20 cellular contexts compared by ENCODE assay signal in genomic region chr9:92752812-92753404, GRCh38. TPM values are rescaled to one million over a fixed set of nuclear protein-coding genes. Genes with fewer than 3 reads are reported as not detected.
DNase-seq lines count a peak whose midpoint lies in the region; ATAC-seq and TF ChIP-seq lines count a peak whose summit lies in the region.
"Had no signal": no experiment of that assay in that cellular context is flagged by ENCODE, and none has a peak within 500 bp of the region (broad histone marks: within the 10 kb centered on the region; RNA-seq: fewer than 3 reads in every experiment).

No MANE protein-coding gene starts in this region.

- no peak overlapping the region for H2AFZ ChIP-seq in OCI-LY7 (ENCODE audit: low read length)

- peak overlapping the region; percentile 33; the same call in 1 of the 2 replicates for H3K4me2 ChIP-seq in OCI-LY7 (ENCODE audit: low read length)

- no peak for TF ChIP-seq CTCF in left ventricle myocardium inferior (IDR thresholded peaks at IDR 0.05; ENCODE audit: borderline replicate concordance)
- TF ChIP-seq CTCF in OCI-LY7 (conservative IDR thresholded peaks at IDR 0.05; ENCODE audit: low read length) = no peak
- no peak for TF ChIP-seq CTCF in upper lobe of left lung (IDR thresholded peaks at IDR 0.05)

- BruUV-seq in OCI-LY7 (replicated peaks; lab: Mats Ljungman, UMichigan) = no TSS peak

- H3K36me3 Mint-ChIP-seq in T-helper 2 cell treated with Interferon-gamma antibody and Interleukin-4, amounts not matched to agents 5 μg/mL and 100 μg/mL, for 36 hours (ENCODE audit: low read depth) = peaks cover 7% of the 10 kb centered on the region

- H3K27ac ChIP-seq in left ventricle myocardium inferior (replicated peaks) = peak overlapping the region; percentile 36
- no peak overlapping the region for H3K27ac ChIP-seq in OCI-LY7 (ENCODE audit: low read depth, low read length, poor library complexity, severe bottlenecking)
- peak overlapping the region; percentile 36 to 76 (median 51) for H3K27ac ChIP-seq in upper lobe of left lung
- H3K27ac ChIP-seq: pancreas, sigmoid colon had no signal

- H3K27me3 ChIP-seq in left ventricle myocardium inferior (ENCODE audit: low read depth) = no peaks in the 10 kb centered on the region
- no peaks in the 10 kb centered on the region for H3K27me3 ChIP-seq in upper lobe of left lung
- H3K27me3 ChIP-seq: pancreas, sigmoid colon, vagina had no signal

- H3K27ac Mint-ChIP-seq in T-helper 2 cell treated with Interferon-gamma antibody and Interleukin-4, amounts not matched to agents 5 μg/mL and 100 μg/mL, for 36 hours = no peak overlapping the region
- H3K27ac Mint-ChIP-seq: CD4-positive, alpha-beta T cell had no signal

- H3K36me3 ChIP-seq in left ventricle myocardium inferior (no peaks in the 10 kb centered on the region), OCI-LY7 (ENCODE audit: insufficient read depth, low read length) (peaks cover 15% of the 10 kb centered on the region), upper lobe of left lung (no peaks in the 10 kb centered on the region)
- H3K36me3 ChIP-seq: pancreas, sigmoid colon, vagina had no signal

- peaks cover 87% of the 10 kb centered on the region for H3K79me2 ChIP-seq in OCI-LY7 (ENCODE audit: insufficient read depth, low read depth, low read length)

- H3K4me1 Mint-ChIP-seq in T-helper 2 cell treated with Interferon-gamma antibody and Interleukin-4, amounts not matched to agents 5 μg/mL and 100 μg/mL, for 36 hours (ENCODE audit: low read depth) = peaks cover 23% of the 10 kb centered on the region

- intact Hi-C loops in left ventricle myocardium inferior (cut with micrococcal nuclease) (no loop called here), left cardiac atrium (cut with DNase I) (no loop called here), OCI-LY7 (cut with micrococcal nuclease; ENCODE audit: unreplicated experiment) (no loop called here)

- H3K9me3 ChIP-seq in left ventricle myocardium inferior (replicated peaks) (no peaks in the 10 kb centered on the region), OCI-LY7 (ENCODE audit: low read length) (peaks cover 6% of the 10 kb centered on the region; the same call in 1 of the 2 replicates), upper lobe of left lung (no peaks in the 10 kb centered on the region)
- H3K9me3 ChIP-seq: pancreas, sigmoid colon, vagina had no signal

- POLR2A ChIA-PET in OCI-LY7 (lab: Charles Lee) = interaction anchor here (0.5 to 0.6 kb wide), 2 partner anchors 10 to 45 kb away, joined by 3 to 7 read pairs; no protein-coding TSS in a partner anchor

- no peak overlapping the region for H3K4me3 ChIP-seq in left ventricle myocardium inferior
- no peak overlapping the region for H3K4me3 ChIP-seq in OCI-LY7 (ENCODE audit: low read depth, low read length, poor library complexity, severe bottlenecking)
- no peak overlapping the region for H3K4me3 ChIP-seq in upper lobe of left lung
- H3K4me3 ChIP-seq: pancreas, sigmoid colon, vagina had no signal

- H4K20me1 ChIP-seq in OCI-LY7 (ENCODE audit: insufficient read depth, low read length) = no peaks in the 10 kb centered on the region; the same call in 1 of the 2 replicates

- peaks cover 70% of the 10 kb centered on the region for H3K4me1 ChIP-seq in left ventricle myocardium inferior
- peaks cover 41% of the 10 kb centered on the region for H3K4me1 ChIP-seq in OCI-LY7 (ENCODE audit: insufficient read depth, low read length, poor library complexity, severe bottlenecking)
- peaks cover 35 to 64% (median 42%) of the 10 kb centered on the region in 4 donors for H3K4me1 ChIP-seq in upper lobe of left lung

- CTCF ChIA-PET in OCI-LY7 (lab: Charles Lee; ENCODE audit: unreplicated experiment) = no interaction called here

- TF ChIP-seq EP300 in upper lobe of left lung (IDR thresholded peaks at IDR 0.05) = no peak

- no peaks in the 10 kb centered on the region for H3K9me3 Mint-ChIP-seq in T-helper 2 cell treated with Interferon-gamma antibody and Interleukin-4, amounts not matched to agents 5 μg/mL and 100 μg/mL, for 36 hours
- H3K9me3 Mint-ChIP-seq: effector memory CD8-positive, alpha-beta T cell; immature natural killer cell had no signal

- no peak for DNase-seq in left ventricle myocardium inferior
- DNase-seq in left cardiac atrium = no peak
- DNase-seq in OCI-LY7 (ENCODE audit: low spot score) = no peak
- DNase-seq in left kidney (ENCODE audit: low read depth, low spot score) = peak; percentile 28
- no peak for DNase-seq in upper lobe of left lung
- DNase-seq in T-helper 2 cell treated with Interferon-gamma antibody and Interleukin-4, amounts not matched to agents 5 μg/mL and 100 μg/mL, for 36 hours (ENCODE audit: low spot score) = no peak
- no peak for DNase-seq in DMS 273 treated with DMSO at 0.1 percent for 48 hours (lab: John Stamatoyannopoulos, UW)
- DNase-seq: activated CD4-positive, alpha-beta T cell treated with anti-CD3 and anti-CD28 coated beads, Interleukin-2, amount 50 U/mL, for 1 hour; activated naive CD4-positive, alpha-beta T cell treated with anti-CD3 and anti-CD28 coated beads, Interleukin-2, amount 50 U/mL, for 16 hours; CD4-positive, alpha-beta T cell; DMS53; effector memory CD8-positive, alpha-beta T cell; immature natural killer cell; NCI-H1694 treated with DMSO at 0.1 percent for 48 hours; NCI-H446 treated with DMSO at 0.1 percent for 48 hours; pancreas; sigmoid colon had no signal

- TF ChIP-seq POLR2A in upper lobe of left lung (IDR thresholded peaks at IDR 0.05) = no peak

- ATAC-seq in left cardiac atrium (no peak), upper lobe of left lung (ENCODE audit: low FRiP score in 2 of 2) (no peak), HG03565 (IDR thresholded peaks at IDR 0.05; ENCODE audit: unreplicated experiment) (no peak)
- ATAC-seq: effector memory CD8-positive, alpha-beta T cell; HCT116; pancreas had no signal

- no peaks in the 10 kb centered on the region for H3K27me3 Mint-ChIP-seq in T-helper 2 cell treated with Interferon-gamma antibody and Interleukin-4, amounts not matched to agents 5 μg/mL and 100 μg/mL, for 36 hours (ENCODE audit: low read depth)
- H3K27me3 Mint-ChIP-seq: CD4-positive, alpha-beta T cell; effector memory CD8-positive, alpha-beta T cell had no signal

- WGBS in upper lobe of left lung, 2 donors = 54 to 67% methylated on average over 4 of the region's 4 CpGs

- H3K9me2 ChIP-seq in OCI-LY7 (ENCODE audit: insufficient read depth, low read length) = no peaks in the 10 kb centered on the region

- H3K4me3 Mint-ChIP-seq in T-helper 2 cell treated with Interferon-gamma antibody and Interleukin-4, amounts not matched to agents 5 μg/mL and 100 μg/mL, for 36 hours = no peak overlapping the region

RNA-seq across cellular contexts. Expression of gene BICD2, which starts 11.7 kb away (rescaled TPM):
- total RNA-seq in left ventricle myocardium inferior = 37.3 TPM
- total RNA-seq in left cardiac atrium = 10 to 100 TPM; 31.0 to 36.6 TPM
- total RNA-seq in OCI-LY7 (2014; rRNA removed; shearing (Covaris generic)) = 71.0 and 71.7 TPM in 2 replicates
- total RNA-seq in OCI-LY7 (2022) = 46.5 and 53.9 TPM in 2 replicates
- total RNA-seq in upper lobe of left lung = 10 to 100 TPM; 33.8 to 50.1 (median 45.1) TPM
